In genomic region chr13:92232880-92233279, GRCh38 we compare ENCODE assay signal across 26 cellular contexts.
"Had no signal": no experiment of that assay in that cellular context is flagged by ENCODE, and none has a peak within 500 bp of the region (broad histone marks: within the 10 kb centered on the region; RNA-seq: fewer than 3 reads in every experiment).

No MANE protein-coding gene starts in this region.

- H3K27me3 ChIP-seq: colonic mucosa, esophagus squamous epithelium, gastrocnemius medialis, heart right ventricle, left lung had no signal

- H3K4me1 ChIP-seq: colonic mucosa, esophagus squamous epithelium, gastrocnemius medialis, heart right ventricle, left lung, lower lobe of right lung had no signal

- ATAC-seq: effector memory CD8-positive, alpha-beta T cell; esophagus mucosa; gastrocnemius medialis; heart right ventricle; left lung; left ventricle myocardium superior; lower lobe of right lung; naive thymus-derived CD4-positive, alpha-beta T cell had no signal

- FAIRE-seq: endometrium, kidney had no signal

- DNase-seq: colonic mucosa; cortex of kidney; effector CD8-positive, alpha-beta T cell; effector memory CD8-positive, alpha-beta T cell; endodermal cell; erythroblast; esophagus squamous epithelium; foreskin fibroblast; foreskin melanocyte; gastrocnemius medialis; glutamatergic neuron; head of caudate nucleus; heart right ventricle; hypothalamus; immature natural killer cell; islet precursor cell; kidney; kidney glomerular epithelial cell; left lung; left ventricle myocardium superior; lower lobe of right lung; mesenchymal stem cell; naive thymus-derived CD4-positive, alpha-beta T cell had no signal

- H3K4me3 ChIP-seq: colonic mucosa, esophagus squamous epithelium, gastrocnemius medialis, heart right ventricle, left lung, lower lobe of right lung had no signal

- H3K27ac ChIP-seq: colonic mucosa, epithelial cell of prostate, esophagus squamous epithelium, gastrocnemius medialis, heart right ventricle, left lung, lower lobe of right lung had no signal

- H3K36me3 ChIP-seq: colonic mucosa, esophagus squamous epithelium, gastrocnemius medialis, heart right ventricle, left lung, lower lobe of right lung had no signal

- H3K9me3 ChIP-seq: colonic mucosa, esophagus squamous epithelium, gastrocnemius medialis, lower lobe of right lung had no signal
